8 cellular contexts compared by ENCODE assay signal in the genomic region with DNA sequence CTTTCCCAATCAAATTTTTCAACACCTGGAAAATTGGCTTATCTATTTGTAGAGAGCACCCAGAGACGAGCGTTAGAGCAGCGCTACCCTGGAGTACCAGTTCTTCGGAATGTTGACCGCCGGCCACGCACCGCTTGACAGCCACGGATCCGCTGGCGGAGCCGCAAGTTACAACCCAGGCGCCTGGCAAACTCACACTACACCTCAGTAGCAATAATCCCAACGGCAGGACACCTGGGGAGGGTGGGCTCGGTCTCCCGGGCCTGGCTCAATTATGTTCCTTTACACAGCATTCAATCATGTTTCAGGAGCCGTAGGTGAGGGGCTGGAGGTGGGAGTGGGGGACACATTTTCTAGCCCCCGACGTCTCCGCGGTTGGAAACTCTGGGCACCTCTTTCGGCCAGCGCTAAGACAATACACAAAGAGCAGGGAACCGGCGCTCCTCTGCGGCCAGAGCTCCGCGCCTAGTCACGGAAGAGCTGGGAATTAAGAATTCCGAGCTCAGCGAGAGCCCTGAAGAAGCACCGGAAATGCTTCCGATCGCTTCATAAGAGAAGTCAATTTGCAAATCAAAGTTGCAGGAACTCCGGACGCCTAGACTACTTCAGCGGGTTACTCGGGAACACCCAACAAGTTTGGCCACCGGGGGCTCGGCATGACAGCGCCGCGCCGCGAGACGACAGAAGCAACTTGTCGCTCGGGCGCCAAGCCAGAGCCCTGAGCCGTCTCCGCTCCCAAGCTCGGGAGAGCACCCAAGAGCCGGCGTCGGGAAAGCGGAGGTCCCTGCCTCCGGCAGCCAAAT. TPM values are rescaled to one million over a fixed set of nuclear protein-coding genes. Genes with fewer than 3 reads are reported as not detected.
A peak's percentile ranks its signal among the peaks of the same experiment; 100 is the strongest.
DNase-seq lines count a peak whose midpoint lies in the region; ATAC-seq and TF ChIP-seq lines count a peak whose summit lies in the region.

No MANE protein-coding gene starts in this region.

- H2AFZ ChIP-seq in osteoblast (ENCODE audit: low read length): peak overlapping the region; percentile 83

- intact Hi-C loops in activated CD4-positive, alpha-beta T cell treated with anti-CD3 and anti-CD28 coated beads for 36 hours (cut with DNase I, micrococcal nuclease): loop anchor here (1.0 to 5.0 kb wide), 3 partner anchors 23 to 126 kb away; no protein-coding TSS in a partner anchor
- intact Hi-C loops in left cardiac atrium (cut with DNase I): loop anchor here in 1 of 2 donors (5.0 kb wide), 1 partner anchor 79 kb away; no protein-coding TSS in a partner anchor

- no peaks in the 10 kb centered on the region for H3K36me3 ChIP-seq in osteoblast (ENCODE audit: insufficient read depth, low read length)

- no peaks in the 10 kb centered on the region for H3K36me3 Mint-ChIP-seq in activated CD4-positive, alpha-beta T cell treated with anti-CD3 and anti-CD28 coated beads for 36 hours (ENCODE audit: low read depth)

- TF ChIP-seq CTCF in osteoblast (IDR thresholded peaks at IDR 0.05; ENCODE audit: extremely low read depth, low read depth, low read length): no peak

- peaks cover 20% of the 10 kb centered on the region for H3K4me1 Mint-ChIP-seq in activated CD4-positive, alpha-beta T cell treated with anti-CD3 and anti-CD28 coated beads for 36 hours

- DNase-seq in activated CD4-positive, alpha-beta T cell treated with anti-CD3 and anti-CD28 coated beads for 36 hours: peak; percentile 54
- DNase-seq in activated CD4-positive, alpha-beta T cell treated with anti-CD3 and anti-CD28 coated beads for 1 hour: no peak
- peak; percentile 30 for DNase-seq in NOMO-1 treated with DMSO at 0.1 percent for 48 hours (lab: John Stamatoyannopoulos, UW; ENCODE audit: unreplicated experiment)
- DNase-seq in amygdala (lab: John Stamatoyannopoulos, UW): peak in 48 of 56 donors; percentile 9 to 72 (median 48)
- DNase-seq in left cardiac atrium: peak; percentile 82
- peak; percentile 86 for DNase-seq in osteoblast (ENCODE audit: insufficient read length, low spot score, missing footprints)

- peaks cover 23% of the 10 kb centered on the region for H4K20me1 ChIP-seq in osteoblast (ENCODE audit: insufficient read depth, low read length)

- peaks cover 42% of the 10 kb centered on the region for H3K79me2 ChIP-seq in osteoblast (ENCODE audit: insufficient read depth, low read length)

- peak overlapping the region; percentile 71 for H3K27ac Mint-ChIP-seq in activated CD4-positive, alpha-beta T cell treated with anti-CD3 and anti-CD28 coated beads for 36 hours

- peak overlapping the region; percentile 92 for H3K4me3 ChIP-seq in osteoblast (ENCODE audit: insufficient read depth, low read length)

- CTCF ChIA-PET in activated CD4-positive, alpha-beta T cell treated with anti-CD3 and anti-CD28 coated beads for 36 hours (lab: Charles Lee): interaction anchor here (1.2 to 1.5 kb wide), 2 partner anchors 79 to 100 kb away, joined by 3 to 4 read pairs; no protein-coding TSS in a partner anchor

- H3K4me3 Mint-ChIP-seq in activated CD4-positive, alpha-beta T cell treated with anti-CD3 and anti-CD28 coated beads for 36 hours: peak overlapping the region; percentile 82

- H3K9me3 ChIP-seq in osteoblast (ENCODE audit: low read depth, low read length): no peaks in the 10 kb centered on the region

- no peaks in the 10 kb centered on the region for H3K27me3 ChIP-seq in osteoblast (ENCODE audit: insufficient read depth, low read length)

- H3K4me2 ChIP-seq in osteoblast (ENCODE audit: insufficient read depth, low read length): peak overlapping the region; percentile 96

- POLR2A ChIA-PET in activated CD4-positive, alpha-beta T cell treated with anti-CD3 and anti-CD28 coated beads for 36 hours (lab: Charles Lee): no interaction called here

- peak; percentile 33 for ATAC-seq in activated CD4-positive, alpha-beta T cell treated with anti-CD3 and anti-CD28 coated beads for 36 hours
- ATAC-seq in HG03139 (IDR thresholded peaks at IDR 0.05; ENCODE audit: unreplicated experiment) (peak; percentile 19), left cardiac atrium (peak; percentile 62 to 65), HG02678 (IDR thresholded peaks at IDR 0.05; ENCODE audit: unreplicated experiment) (no peak)

- H3K27me3 Mint-ChIP-seq in activated CD4-positive, alpha-beta T cell treated with anti-CD3 and anti-CD28 coated beads for 36 hours: peaks cover 65% of the 10 kb centered on the region

- no peaks in the 10 kb centered on the region for H3K9me3 Mint-ChIP-seq in activated CD4-positive, alpha-beta T cell treated with anti-CD3 and anti-CD28 coated beads for 36 hours (ENCODE audit: low read depth)

- peak overlapping the region; percentile 87 for H3K27ac ChIP-seq in osteoblast (ENCODE audit: low read depth, low read length)

- peaks cover 14% of the 10 kb centered on the region for H3K4me1 ChIP-seq in osteoblast (ENCODE audit: insufficient read depth, low read length)

RNA-seq across cellular contexts. Expression of a gene that starts 1.0 kb away (rescaled TPM):
- total RNA-seq in activated CD4-positive, alpha-beta T cell treated with anti-CD3 and anti-CD28 coated beads for 36 hours: 1 to 10 TPM; 2.2 to 2.5 TPM
- total RNA-seq in left cardiac atrium (1 to 10 TPM; 2.2 to 4.1 TPM), osteoblast (4.7 and 6.5 TPM in 2 replicates)
